19 cellular contexts compared by ENCODE assay signal in genomic region chr7:127578711-127579275, GRCh38. TPM values are rescaled to one million over a fixed set of nuclear protein-coding genes. Genes with fewer than 3 reads are reported as not detected.
DNase-seq lines count a peak whose midpoint lies in the region; ATAC-seq and TF ChIP-seq lines count a peak whose summit lies in the region.
"Had no signal": no experiment of that assay in that cellular context is flagged by ENCODE, and none has a peak within 500 bp of the region (broad histone marks: within the 10 kb centered on the region; RNA-seq: fewer than 3 reads in every experiment).

No MANE protein-coding gene starts in this region.

- H2BK120ac ChIP-seq in IMR-90 (ENCODE audit: low read depth, low read length): no peak overlapping the region

- TF ChIP-seq CTCF in IMR-90 (conservative IDR thresholded peaks at IDR 0.05; ENCODE audit: low read depth, low read length): no peak
- no peak for TF ChIP-seq CTCF in ascending aorta (IDR thresholded peaks at IDR 0.05)
- no peak for TF ChIP-seq CTCF in nephron progenitor cell (IDR thresholded peaks at IDR 0.05)
- no peak for TF ChIP-seq CTCF in glutamatergic neuron (IDR thresholded peaks at IDR 0.05; ENCODE audit: partially characterized antibody, unreplicated experiment)
- TF ChIP-seq CTCF in colonic mucosa (IDR thresholded peaks at IDR 0.05): no peak

- ATAC-seq in IMR-90 (ENCODE audit: low read depth) (peak; percentile 30), HG03439 (IDR thresholded peaks at IDR 0.05; ENCODE audit: unreplicated experiment) (no peak), HG02970 (IDR thresholded peaks at IDR 0.05; ENCODE audit: low FRiP score, unreplicated experiment) (no peak)
- ATAC-seq: CD8-positive, alpha-beta T cell; Panc1 had no signal

- no peak overlapping the region for H3K4ac ChIP-seq in IMR-90 (ENCODE audit: low read depth, low read length)

- H3K79me1 ChIP-seq in IMR-90 (ENCODE audit: low read depth in 1 of 2, low read length in 2 of 2): peaks cover 18 to 41% of the 10 kb centered on the region in 2 experiments; a peak in 3 of 4 replicates

- no peak overlapping the region for H3K23ac ChIP-seq in IMR-90 (ENCODE audit: low read depth, low read length)

- H2BK15ac ChIP-seq in IMR-90 (ENCODE audit: low read depth, low read length): no peak overlapping the region

- H2AFZ ChIP-seq in IMR-90 (replicated peaks; ENCODE audit: low read length, poor library complexity): no peak overlapping the region

- in situ Hi-C loops in IMR-90 (cut with MboI; ENCODE audit: low sequenced_read_pairs): no loop called here

- H3K4me1 Mint-ChIP-seq in nephron progenitor cell: peaks cover 18% of the 10 kb centered on the region
- H3K4me1 Mint-ChIP-seq in glutamatergic neuron (ENCODE audit: low read depth, unreplicated experiment): peaks cover 5% of the 10 kb centered on the region

- H4K20me1 ChIP-seq in IMR-90 (ENCODE audit: insufficient read depth, low read length): peaks cover 32% of the 10 kb centered on the region

- POLR2A ChIA-PET in IMR-90 (lab: Charles Lee; ENCODE audit: unreplicated experiment): no interaction called here

- H3K4me1 ChIP-seq in IMR-90 (ENCODE audit: control insufficient read depth, insufficient read depth, low read length): peaks cover 6% of the 10 kb centered on the region
- peaks cover 0 to 28% of the 10 kb centered on the region in 2 donors for H3K4me1 ChIP-seq in ascending aorta
- peaks cover 5% of the 10 kb centered on the region for H3K4me1 ChIP-seq in colonic mucosa

- H3K27ac Mint-ChIP-seq in nephron progenitor cell: peak overlapping the region; percentile 8
- H3K27ac Mint-ChIP-seq in glutamatergic neuron (ENCODE audit: unreplicated experiment): no peak overlapping the region

- no peak overlapping the region for H3K56ac ChIP-seq in IMR-90 (ENCODE audit: extremely low read depth, insufficient read depth, low read length)

- DNase-seq in Daoy (ENCODE audit: low read depth) (peak; percentile 41), IMR-90 (no peak), ascending aorta (ENCODE audit: low spot score in 2 of 2) (no peak), nephron progenitor cell (no peak), glutamatergic neuron (no peak), colonic mucosa (no peak)
- DNase-seq: CD8-positive, alpha-beta T cell; DND-41; H7; KBM-7; NCI-H1048; NCI-H2227 treated with DMSO at 0.1 percent for 48 hours; NCI-H748 treated with DMSO at 0.1 percent for 48 hours; SHP77 had no signal

- CTCF ChIA-PET in IMR-90 (lab: Yijun Ruan, JAX): no interaction called here

- H3K9me3 Mint-ChIP-seq in nephron progenitor cell (no peaks in the 10 kb centered on the region), glutamatergic neuron (ENCODE audit: unreplicated experiment) (no peaks in the 10 kb centered on the region)
- H3K9me3 Mint-ChIP-seq: CD8-positive, alpha-beta T cell had no signal

- no peaks in the 10 kb centered on the region for H3K9me3 ChIP-seq in IMR-90 (ENCODE audit: control insufficient read depth, insufficient read depth, low read length)
- no peaks in the 10 kb centered on the region for H3K9me3 ChIP-seq in ascending aorta
- H3K9me3 ChIP-seq in colonic mucosa: no peaks in the 10 kb centered on the region

- H3K27me3 Mint-ChIP-seq in nephron progenitor cell (ENCODE audit: low read depth, poor library complexity) (no peaks in the 10 kb centered on the region), glutamatergic neuron (ENCODE audit: unreplicated experiment) (no peaks in the 10 kb centered on the region)

- TF ChIP-seq RAD21 in IMR-90 (IDR thresholded peaks at IDR 0.05; ENCODE audit: low read length): no peak

- intact Hi-C loops in IMR-90 (cut with micrococcal nuclease): no loop called here
- intact Hi-C loops in ascending aorta (cut with DNase I): no loop called here
- intact Hi-C loops in colonic mucosa (cut with DNase I): no loop called here

- H3K9me1 ChIP-seq in IMR-90 (ENCODE audit: insufficient read depth, low read length): peaks cover 10% of the 10 kb centered on the region

- no peak overlapping the region for H3K4me2 ChIP-seq in IMR-90 (ENCODE audit: low read depth, low read length)

- H3K9ac ChIP-seq in IMR-90 (ENCODE audit: low read depth, low read length) (no peak overlapping the region), colonic mucosa (ENCODE audit: low read depth in 2 of 2, low read length in 2 of 2) (no peak overlapping the region)

- dilution Hi-C loops in IMR-90 (cut with HindIII; ENCODE audit: low sequenced_read_pairs, unreplicated experiment): no loop called here

- H2AK5ac ChIP-seq in IMR-90 (ENCODE audit: low read depth, low read length): no peak overlapping the region

- H3K36me3 ChIP-seq in IMR-90 (ENCODE audit: control insufficient read depth, insufficient read depth, low read length) (peaks cover 24% of the 10 kb centered on the region), ascending aorta (peaks cover 19 to 31% of the 10 kb centered on the region in 2 donors), colonic mucosa (peaks cover 6% of the 10 kb centered on the region)

- no peak overlapping the region for H2BK5ac ChIP-seq in IMR-90 (ENCODE audit: low read depth, low read length, poor library complexity, severe bottlenecking)

- H3K4me3 ChIP-seq in IMR-90 (ENCODE audit: insufficient read depth, low read depth, low read length) (no peak overlapping the region), ascending aorta (no peak overlapping the region), colonic mucosa (no peak overlapping the region)

- no peak overlapping the region for H2AK9ac ChIP-seq in IMR-90 (replicated peaks; ENCODE audit: low read depth, low read length, poor library complexity)

- no peak overlapping the region for H3K27ac ChIP-seq in IMR-90 (ENCODE audit: insufficient read depth, low read length)
- peak overlapping the region; percentile 10 to 26 for H3K27ac ChIP-seq in ascending aorta
- H3K27ac ChIP-seq in colonic mucosa: no peak overlapping the region

- no peak overlapping the region for H4K5ac ChIP-seq in IMR-90 (ENCODE audit: low read depth, low read length)

- H2BK20ac ChIP-seq in IMR-90 (ENCODE audit: low read depth, low read length): no peak overlapping the region

- H4K8ac ChIP-seq in IMR-90 (ENCODE audit: low read depth in 2 of 2, low read length in 2 of 2): no peak overlapping the region

- WGBS in IMR-90 (ENCODE audit: extremely low coverage in 2 of 2, insufficient read length in 1 of 2), 2 experiments: 100% methylated on average over 1 of the region's 4 CpGs; no CpG with 5 or more reads in 1 of the 2 experiments

- H3K18ac ChIP-seq in IMR-90 (ENCODE audit: low read depth, low read length): no peak overlapping the region

- H3K14ac ChIP-seq in IMR-90 (replicated peaks; ENCODE audit: low read depth, low read length): no peak overlapping the region

- H3K36me3 Mint-ChIP-seq in nephron progenitor cell (ENCODE audit: low read depth) (peaks cover 23% of the 10 kb centered on the region), glutamatergic neuron (ENCODE audit: unreplicated experiment) (peaks cover 5% of the 10 kb centered on the region)

- H3K27me3 ChIP-seq in IMR-90 (ENCODE audit: control insufficient read depth, insufficient read depth, low read length) (no peaks in the 10 kb centered on the region), ascending aorta (no peaks in the 10 kb centered on the region), colonic mucosa (no peaks in the 10 kb centered on the region)

- H3K4me3 Mint-ChIP-seq in nephron progenitor cell (no peak overlapping the region), glutamatergic neuron (ENCODE audit: unreplicated experiment) (no peak overlapping the region)
- H3K4me3 Mint-ChIP-seq: CD8-positive, alpha-beta T cell had no signal

- no TSS peak for BruUV-seq in IMR-90 (replicated peaks; lab: Mats Ljungman, UMichigan)

- H4K91ac ChIP-seq in IMR-90 (ENCODE audit: insufficient read depth, low read depth, low read length): no peak overlapping the region

- TF ChIP-seq POLR2A in IMR-90 (IDR thresholded peaks at IDR 0.05; ENCODE audit: low read depth, low read length): no peak

TF ChIP-seq in IMR-90, 13 proteins besides CTCF, POLR2A, EP300 and RAD21 (continues in another document):
- TF ChIP-seq RFX5 (IDR thresholded peaks at IDR 0.05; ENCODE audit: low read depth, low read length) (no peak), MAFK (IDR thresholded peaks at IDR 0.05; ENCODE audit: low read depth, low read length) (no peak)

RNA-seq across cellular contexts. Expression of gene GCC1, which starts 6.6 kb away (rescaled TPM):
- total RNA-seq in Daoy (2014; rRNA removed; shearing (Covaris generic)): 26.6 and 28.8 TPM in 2 replicates
- total RNA-seq in IMR-90 (2012; rRNA removed): 20.8 and 22.9 TPM in 2 replicates
- polyA plus RNA-seq in IMR-90 (2012; rRNA removed): 5.2 and 6.1 TPM in 2 replicates
- polyA plus RNA-seq in IMR-90 (2012; cell fraction: cytosol; rRNA removed): 4.3 and 4.4 TPM in 2 replicates
- 2.9 and 3.9 TPM in 2 replicates for polyA plus RNA-seq in IMR-90 (2012; cell fraction: nucleus; rRNA removed; ENCODE audit: low replicate concordance)
- total RNA-seq in ascending aorta: 11.2 TPM
- total RNA-seq in glutamatergic neuron (ENCODE audit: unreplicated experiment): 14.9 TPM
- 10 to 100 TPM; 18.6 to 21.4 TPM for total RNA-seq in colonic mucosa

RNA-seq across cellular contexts. Expression of gene ARF5, which starts 9.4 kb away (rescaled TPM):
- 155 and 173 TPM in 2 replicates for total RNA-seq in Daoy (2014; rRNA removed; shearing (Covaris generic))
- total RNA-seq in IMR-90 (2012; rRNA removed): 113 and 128 TPM in 2 replicates
- polyA plus RNA-seq in IMR-90 (2012; rRNA removed): 274 and 288 TPM in 2 replicates
- polyA plus RNA-seq in IMR-90 (2012; cell fraction: cytosol; rRNA removed): 222 and 398 TPM in 2 replicates
- polyA plus RNA-seq in IMR-90 (2012; cell fraction: nucleus; rRNA removed; ENCODE audit: low replicate concordance): 164 and 280 TPM in 2 replicates
- total RNA-seq in ascending aorta: 264 TPM
- total RNA-seq in glutamatergic neuron (ENCODE audit: unreplicated experiment): 137 TPM
- 100 to 1,000 TPM; 150 to 178 TPM for total RNA-seq in colonic mucosa

RNA-seq across cellular contexts. Expression of gene FSCN3, which starts 14.7 kb away (rescaled TPM):
- total RNA-seq in Daoy (2014; rRNA removed; shearing (Covaris generic)): 1.4 and 1.8 TPM in 2 replicates
- total RNA-seq in IMR-90 (2012; rRNA removed): 0.18 and 0.83 TPM in 2 replicates
- polyA plus RNA-seq in IMR-90 (2012; rRNA removed): 0.86 and 1.5 TPM in 2 replicates
- 0.09 and 0.32 TPM in 2 replicates for polyA plus RNA-seq in IMR-90 (2012; cell fraction: cytosol; rRNA removed)
- 0.49 and 2.1 TPM in 2 replicates for polyA plus RNA-seq in IMR-90 (2012; cell fraction: nucleus; rRNA removed; ENCODE audit: low replicate concordance)
- not detected for total RNA-seq in ascending aorta
- 1.2 TPM for total RNA-seq in glutamatergic neuron (ENCODE audit: unreplicated experiment)
- total RNA-seq in colonic mucosa: 1 to 10 TPM in 1 of 2 donors, not detected in 1; 1.3 TPM

RNA-seq across cellular contexts. Expression of gene PAX4, which starts 39.1 kb away (rescaled TPM):
- total RNA-seq in Daoy (2014; rRNA removed; shearing (Covaris generic)): not detected in 2 replicates
- total RNA-seq in IMR-90 (2012; rRNA removed) (not detected in 2 replicates), ascending aorta (not detected), glutamatergic neuron (ENCODE audit: unreplicated experiment) (not detected), colonic mucosa (under 1 TPM; 0.67 to 0.88 TPM)
- polyA plus RNA-seq in IMR-90 (2012; rRNA removed): not detected in 2 replicates
- polyA plus RNA-seq in IMR-90 (2012; cell fraction: cytosol; rRNA removed): not detected in 2 replicates
- not detected in 2 replicates for polyA plus RNA-seq in IMR-90 (2012; cell fraction: nucleus; rRNA removed; ENCODE audit: low replicate concordance)
- total RNA-seq: A673; CD8-positive, alpha-beta T cell had no signal
- polyA plus RNA-seq: BJ had no signal

Comparison
In these comparisons a context has a peak if more than half of its experiments do, and no peak if none do; other contexts are left out.
1. H3K27ac ChIP-seq: peak in ascending aorta (2 of 2); none in IMR-90 (single experiment) and colonic mucosa (single experiment).